ENCODE assay signal across 1 cellular context in genomic region chr10:73771722-73772279, GRCh38.
A peak's percentile ranks its signal among the peaks of the same experiment; 100 is the strongest.
TF ChIP-seq lines count a peak whose summit lies in the region.

No MANE protein-coding gene starts in this region.

TF ChIP-seq in HepG2, 621 proteins besides CTCF, POLR2A, EP300 and RAD21 (continued from another document):
- TF ChIP-seq, protein P1, sequence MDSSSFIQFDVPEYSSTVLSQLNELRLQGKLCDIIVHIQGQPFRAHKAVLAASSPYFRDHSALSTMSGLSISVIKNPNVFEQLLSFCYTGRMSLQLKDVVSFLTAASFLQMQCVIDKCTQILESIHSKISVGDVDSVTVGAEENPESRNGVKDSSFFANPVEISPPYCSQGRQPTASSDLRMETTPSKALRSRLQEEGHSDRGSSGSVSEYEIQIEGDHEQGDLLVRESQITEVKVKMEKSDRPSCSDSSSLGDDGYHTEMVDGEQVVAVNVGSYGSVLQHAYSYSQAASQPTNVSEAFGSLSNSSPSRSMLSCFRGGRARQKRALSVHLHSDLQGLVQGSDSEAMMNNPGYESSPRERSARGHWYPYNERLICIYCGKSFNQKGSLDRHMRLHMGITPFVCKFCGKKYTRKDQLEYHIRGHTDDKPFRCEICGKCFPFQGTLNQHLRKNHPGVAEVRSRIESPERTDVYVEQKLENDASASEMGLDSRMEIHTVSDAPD (CRISPR knock-in tag; IDR thresholded peaks at IDR 0.05): 0 out of 2 replicates have a peak, but pooled peaks have one; percentile 36
- TF ChIP-seq ZNF562 (CRISPR knock-in tag; IDR thresholded peaks at IDR 0.05; ENCODE audit: borderline replicate concordance) (no peak), SP140L (CRISPR knock-in tag; IDR thresholded peaks at IDR 0.05; ENCODE audit: borderline replicate concordance) (no peak), ZNF709 (CRISPR knock-in tag; IDR thresholded peaks at IDR 0.05) (no peak), LCORL (IDR thresholded peaks at IDR 0.05) (no peak), LCORL (CRISPR knock-in tag; IDR thresholded peaks at IDR 0.05) (no peak), ZNF138 (CRISPR knock-in tag; IDR thresholded peaks at IDR 0.05; ENCODE audit: low read depth) (0 out of 2 replicates have a peak, but pooled peaks have one; percentile 13), ATAD3A (CRISPR knock-in tag; IDR thresholded peaks at IDR 0.05) (no peak), CHCHD3 (CRISPR knock-in tag; IDR thresholded peaks at IDR 0.05) (no peak), ZMAT3 (CRISPR knock-in tag; conservative IDR thresholded peaks at IDR 0.05) (0 out of 2 replicates have a peak, but pooled peaks have one; percentile 27), RAD51 (IDR thresholded peaks at IDR 0.05; ENCODE audit: borderline replicate concordance) (no peak), MYC (CRISPR knock-in tag; IDR thresholded peaks at IDR 0.05; ENCODE audit: borderline replicate concordance) (peak; percentile 4; the same call in 1 of the 2 replicates), ZNF101 (CRISPR knock-in tag; IDR thresholded peaks at IDR 0.05; ENCODE audit: borderline replicate concordance, low read depth) (no peak), NFE2L1 (CRISPR knock-in tag; IDR thresholded peaks at IDR 0.05; ENCODE audit: borderline replicate concordance) (no peak)
- TF ChIP-seq, protein P2, sequence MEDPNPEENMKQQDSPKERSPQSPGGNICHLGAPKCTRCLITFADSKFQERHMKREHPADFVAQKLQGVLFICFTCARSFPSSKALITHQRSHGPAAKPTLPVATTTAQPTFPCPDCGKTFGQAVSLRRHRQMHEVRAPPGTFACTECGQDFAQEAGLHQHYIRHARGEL (CRISPR knock-in tag; IDR thresholded peaks at IDR 0.05): no peak
- TF ChIP-seq, protein P3, sequence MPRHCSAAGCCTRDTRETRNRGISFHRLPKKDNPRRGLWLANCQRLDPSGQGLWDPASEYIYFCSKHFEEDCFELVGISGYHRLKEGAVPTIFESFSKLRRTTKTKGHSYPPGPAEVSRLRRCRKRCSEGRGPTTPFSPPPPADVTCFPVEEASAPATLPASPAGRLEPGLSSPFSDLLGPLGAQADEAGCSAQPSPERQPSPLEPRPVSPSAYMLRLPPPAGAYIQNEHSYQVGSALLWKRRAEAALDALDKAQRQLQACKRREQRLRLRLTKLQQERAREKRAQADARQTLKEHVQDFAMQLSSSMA (CRISPR knock-in tag; IDR thresholded peaks at IDR 0.05): 0 out of 2 replicates have a peak, but pooled peaks have one; percentile 17
- TF ChIP-seq, protein P4, sequence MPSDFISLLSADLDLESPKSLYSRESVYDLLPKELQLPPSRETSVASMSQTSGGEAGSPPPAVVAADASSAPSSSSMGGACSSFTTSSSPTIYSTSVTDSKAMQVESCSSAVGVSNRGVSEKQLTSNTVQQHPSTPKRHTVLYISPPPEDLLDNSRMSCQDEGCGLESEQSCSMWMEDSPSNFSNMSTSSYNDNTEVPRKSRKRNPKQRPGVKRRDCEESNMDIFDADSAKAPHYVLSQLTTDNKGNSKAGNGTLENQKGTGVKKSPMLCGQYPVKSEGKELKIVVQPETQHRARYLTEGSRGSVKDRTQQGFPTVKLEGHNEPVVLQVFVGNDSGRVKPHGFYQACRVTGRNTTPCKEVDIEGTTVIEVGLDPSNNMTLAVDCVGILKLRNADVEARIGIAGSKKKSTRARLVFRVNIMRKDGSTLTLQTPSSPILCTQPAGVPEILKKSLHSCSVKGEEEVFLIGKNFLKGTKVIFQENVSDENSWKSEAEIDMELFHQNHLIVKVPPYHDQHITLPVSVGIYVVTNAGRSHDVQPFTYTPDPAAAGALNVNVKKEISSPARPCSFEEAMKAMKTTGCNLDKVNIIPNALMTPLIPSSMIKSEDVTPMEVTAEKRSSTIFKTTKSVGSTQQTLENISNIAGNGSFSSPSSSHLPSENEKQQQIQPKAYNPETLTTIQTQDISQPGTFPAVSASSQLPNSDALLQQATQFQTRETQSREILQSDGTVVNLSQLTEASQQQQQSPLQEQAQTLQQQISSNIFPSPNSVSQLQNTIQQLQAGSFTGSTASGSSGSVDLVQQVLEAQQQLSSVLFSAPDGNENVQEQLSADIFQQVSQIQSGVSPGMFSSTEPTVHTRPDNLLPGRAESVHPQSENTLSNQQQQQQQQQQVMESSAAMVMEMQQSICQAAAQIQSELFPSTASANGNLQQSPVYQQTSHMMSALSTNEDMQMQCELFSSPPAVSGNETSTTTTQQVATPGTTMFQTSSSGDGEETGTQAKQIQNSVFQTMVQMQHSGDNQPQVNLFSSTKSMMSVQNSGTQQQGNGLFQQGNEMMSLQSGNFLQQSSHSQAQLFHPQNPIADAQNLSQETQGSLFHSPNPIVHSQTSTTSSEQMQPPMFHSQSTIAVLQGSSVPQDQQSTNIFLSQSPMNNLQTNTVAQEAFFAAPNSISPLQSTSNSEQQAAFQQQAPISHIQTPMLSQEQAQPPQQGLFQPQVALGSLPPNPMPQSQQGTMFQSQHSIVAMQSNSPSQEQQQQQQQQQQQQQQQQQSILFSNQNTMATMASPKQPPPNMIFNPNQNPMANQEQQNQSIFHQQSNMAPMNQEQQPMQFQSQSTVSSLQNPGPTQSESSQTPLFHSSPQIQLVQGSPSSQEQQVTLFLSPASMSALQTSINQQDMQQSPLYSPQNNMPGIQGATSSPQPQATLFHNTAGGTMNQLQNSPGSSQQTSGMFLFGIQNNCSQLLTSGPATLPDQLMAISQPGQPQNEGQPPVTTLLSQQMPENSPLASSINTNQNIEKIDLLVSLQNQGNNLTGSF (CRISPR knock-in tag; IDR thresholded peaks at IDR 0.05): peak; percentile 18; the same call in 1 of the 2 replicates
